In the genomic region with DNA sequence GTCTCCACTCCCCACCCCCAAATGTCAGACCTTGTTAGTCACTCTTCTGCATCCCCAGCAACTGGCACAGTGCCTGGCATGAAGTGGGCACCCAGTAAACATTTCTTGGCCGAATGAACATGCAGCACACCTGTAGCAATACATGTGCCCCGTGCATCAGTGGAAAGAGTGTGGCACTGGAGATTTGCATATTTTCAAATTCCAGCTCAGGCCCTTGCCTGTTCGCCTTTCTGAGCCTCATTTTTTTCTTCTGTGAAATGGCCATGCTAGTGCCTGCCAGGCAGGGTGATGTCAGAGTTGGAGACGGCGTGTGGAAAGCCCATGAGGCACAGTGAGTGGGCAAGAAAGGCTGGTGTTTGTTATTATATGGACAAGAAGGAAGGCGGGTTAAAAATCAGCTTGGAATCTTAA, we compare ENCODE assay signal across 14 cellular contexts. TPM values are rescaled to one million over a fixed set of nuclear protein-coding genes. Genes with fewer than 3 reads are reported as not detected.
DNase-seq lines count a peak whose midpoint lies in the region; ATAC-seq and TF ChIP-seq lines count a peak whose summit lies in the region.
"Had no signal": no experiment of that assay in that cellular context is flagged by ENCODE, and none has a peak within 500 bp of the region (broad histone marks: within the 10 kb centered on the region; RNA-seq: fewer than 3 reads in every experiment).

No MANE protein-coding gene starts in this region.

- POLR2A ChIA-PET in IMR-90 (lab: Charles Lee; ENCODE audit: unreplicated experiment) = no interaction called here
- POLR2A ChIA-PET in RWPE1 (lab: Yijun Ruan, JAX; ENCODE audit: low non-redundant PET) = no interaction called here

- TF ChIP-seq POLR2A in IMR-90 (IDR thresholded peaks at IDR 0.05; ENCODE audit: low read depth, low read length) = no peak

- CTCF ChIA-PET in IMR-90 (lab: Yijun Ruan, JAX) (interaction anchor here (1.2 kb wide), 1 partner anchor 13 kb away, joined by 3 read pairs; no protein-coding TSS in a partner anchor), RWPE1 (lab: Yijun Ruan, JAX) (interaction anchor here (0.7 kb wide), 1 partner anchor 219 kb away, joined by 3 read pairs; no protein-coding TSS in a partner anchor)

- no peak overlapping the region for H2BK5ac ChIP-seq in IMR-90 (ENCODE audit: low read depth, low read length, poor library complexity, severe bottlenecking)

- peaks cover 0 to 7% of the 10 kb centered on the region in 2 experiments; a peak in 1 of 4 replicates for H3K79me1 ChIP-seq in IMR-90 (ENCODE audit: low read depth in 1 of 2, low read length in 2 of 2)

- no peak overlapping the region for H3K23ac ChIP-seq in IMR-90 (ENCODE audit: low read depth, low read length)

- H3K9me3 Mint-ChIP-seq in CD4-positive, CD25-positive, alpha-beta regulatory T cell = no peaks in the 10 kb centered on the region

- H4K91ac ChIP-seq in IMR-90 (ENCODE audit: insufficient read depth, low read depth, low read length) = no peak overlapping the region

- peaks cover 20% of the 10 kb centered on the region; the same call in 1 of the 2 replicates for H3K9me1 ChIP-seq in IMR-90 (ENCODE audit: insufficient read depth, low read length)

- TF ChIP-seq CTCF in IMR-90 (conservative IDR thresholded peaks at IDR 0.05; ENCODE audit: low read depth, low read length) (no peak), RWPE1 (conservative IDR thresholded peaks at IDR 0.05; ENCODE audit: low read depth) (no peak), lower lobe of right lung (IDR thresholded peaks at IDR 0.05) (no peak)

- no peak overlapping the region for H3K14ac ChIP-seq in IMR-90 (replicated peaks; ENCODE audit: low read depth, low read length)

- no peak overlapping the region for H3K18ac ChIP-seq in IMR-90 (ENCODE audit: low read depth, low read length)

- H3K4me1 Mint-ChIP-seq in CD4-positive, CD25-positive, alpha-beta regulatory T cell = peaks cover 0 to 41% (median 22%) of the 10 kb centered on the region in 4 donors

- H2BK120ac ChIP-seq in IMR-90 (ENCODE audit: low read depth, low read length) = no peak overlapping the region; the same call in 1 of the 2 replicates

- TF ChIP-seq RAD21 in IMR-90 (IDR thresholded peaks at IDR 0.05; ENCODE audit: low read length) = no peak

- H3K9me3 ChIP-seq in CD4-positive, CD25-positive, alpha-beta regulatory T cell (ENCODE audit: control insufficient read depth in 2 of 2, low read length in 2 of 2) = no peaks in the 10 kb centered on the region
- H3K9me3 ChIP-seq in IMR-90 (ENCODE audit: control insufficient read depth, insufficient read depth, low read length) (no peaks in the 10 kb centered on the region), lower lobe of right lung (no peaks in the 10 kb centered on the region)
- H3K9me3 ChIP-seq: neutrophil had no signal

- peak overlapping the region in 2 of 3 donors; percentile 51 to 93 for H3K27ac Mint-ChIP-seq in CD4-positive, CD25-positive, alpha-beta regulatory T cell

- no peak for DNase-seq in CD4-positive, CD25-positive, alpha-beta regulatory T cell
- peak; percentile 53 for DNase-seq in IMR-90
- no peak for DNase-seq in RWPE1 (ENCODE audit: low spot score)
- DNase-seq in lower lobe of right lung = no peak
- DNase-seq in NOMO-1 (lab: John Stamatoyannopoulos, UW; ENCODE audit: unreplicated experiment in 2 of 2) = no peak
- DNase-seq in iPS-NIHi7 (ENCODE audit: extremely low spot score) = no peak
- no peak for DNase-seq in dedifferentiated amniotic fluid mesenchymal stem cell (ENCODE audit: extremely low spot score)
- DNase-seq: cortex of kidney, GOT3, kidney, NCI-H1694, WERI-Rb-1 had no signal

- H3K4me2 ChIP-seq in IMR-90 (ENCODE audit: low read depth, low read length) = no peak overlapping the region

- no peak overlapping the region for H2AFZ ChIP-seq in IMR-90 (replicated peaks; ENCODE audit: low read length, poor library complexity)

- in situ Hi-C loops in IMR-90 (cut with MboI; ENCODE audit: low sequenced_read_pairs) = no loop called here

- BruUV-seq in IMR-90 (replicated peaks; lab: Mats Ljungman, UMichigan) = no TSS peak

- intact Hi-C loops in IMR-90 (cut with micrococcal nuclease) (no loop called here), lower lobe of right lung (cut with DNase I) (no loop called here)

- H2AK5ac ChIP-seq in IMR-90 (ENCODE audit: low read depth, low read length) = no peak overlapping the region

- no peak overlapping the region for H4K5ac ChIP-seq in IMR-90 (ENCODE audit: low read depth, low read length)

- no peak overlapping the region for H3K56ac ChIP-seq in IMR-90 (ENCODE audit: extremely low read depth, insufficient read depth, low read length)

- H3K36me3 Mint-ChIP-seq in CD4-positive, CD25-positive, alpha-beta regulatory T cell = peaks cover 29% of the 10 kb centered on the region

- H2BK15ac ChIP-seq in IMR-90 (ENCODE audit: low read depth, low read length) = no peak overlapping the region

- no peak overlapping the region for H3K4me3 ChIP-seq in CD4-positive, CD25-positive, alpha-beta regulatory T cell (ENCODE audit: low read depth, low read length)
- H3K4me3 ChIP-seq in IMR-90 (ENCODE audit: insufficient read depth, low read depth, low read length) = no peak overlapping the region
- no peak overlapping the region for H3K4me3 ChIP-seq in lower lobe of right lung

- no peak overlapping the region for H3K27ac ChIP-seq in CD4-positive, CD25-positive, alpha-beta regulatory T cell (ENCODE audit: insufficient read depth, low read length, poor library complexity, severe bottlenecking)
- H3K27ac ChIP-seq in IMR-90 (ENCODE audit: insufficient read depth, low read length) (no peak overlapping the region), RWPE1 (peak overlapping the region; percentile 18; the same call in 1 of the 2 replicates), lower lobe of right lung (no peak overlapping the region)
- H3K27ac ChIP-seq: neutrophil, WERI-Rb-1 had no signal

- dilution Hi-C loops in IMR-90 (cut with HindIII; ENCODE audit: low sequenced_read_pairs, unreplicated experiment) = no loop called here

- H2AK9ac ChIP-seq in IMR-90 (replicated peaks; ENCODE audit: low read depth, low read length, poor library complexity) = no peak overlapping the region

- H3K36me3 ChIP-seq in CD4-positive, CD25-positive, alpha-beta regulatory T cell (ENCODE audit: control insufficient read depth, insufficient read depth, low read length) = peaks cover 42% of the 10 kb centered on the region
- H3K36me3 ChIP-seq in IMR-90 (ENCODE audit: control insufficient read depth, insufficient read depth, low read length) (peaks cover 15% of the 10 kb centered on the region), lower lobe of right lung (peaks cover 45% of the 10 kb centered on the region)
- H3K36me3 ChIP-seq: WERI-Rb-1 had no signal

- H3K27me3 ChIP-seq in CD4-positive, CD25-positive, alpha-beta regulatory T cell (ENCODE audit: control insufficient read depth, insufficient read depth, low read length) = no peaks in the 10 kb centered on the region
- H3K27me3 ChIP-seq in IMR-90 (ENCODE audit: control insufficient read depth, insufficient read depth, low read length) = no peaks in the 10 kb centered on the region
- no peaks in the 10 kb centered on the region for H3K27me3 ChIP-seq in lower lobe of right lung (ENCODE audit: low read depth)
- H3K27me3 ChIP-seq: neutrophil had no signal

- no peaks in the 10 kb centered on the region for H3K27me3 Mint-ChIP-seq in CD4-positive, CD25-positive, alpha-beta regulatory T cell

- no peak overlapping the region for H2BK20ac ChIP-seq in IMR-90 (ENCODE audit: low read depth, low read length)

- no peak overlapping the region for H3K9ac ChIP-seq in IMR-90 (ENCODE audit: low read depth, low read length)

- peaks cover 22% of the 10 kb centered on the region for H3K4me1 ChIP-seq in CD4-positive, CD25-positive, alpha-beta regulatory T cell (ENCODE audit: control insufficient read depth, insufficient read depth, low read length, poor library complexity, severe bottlenecking)
- H3K4me1 ChIP-seq in IMR-90 (ENCODE audit: control insufficient read depth, insufficient read depth, low read length) (peaks cover 32% of the 10 kb centered on the region), lower lobe of right lung (peaks cover 63% of the 10 kb centered on the region)

- H3K4me3 Mint-ChIP-seq in CD4-positive, CD25-positive, alpha-beta regulatory T cell = no peak overlapping the region

- H4K8ac ChIP-seq in IMR-90 (ENCODE audit: low read depth in 2 of 2, low read length in 2 of 2) = no peak overlapping the region

- peaks cover 6% of the 10 kb centered on the region; the same call in 1 of the 2 replicates for H4K20me1 ChIP-seq in IMR-90 (ENCODE audit: insufficient read depth, low read length)

- WGBS in IMR-90 (ENCODE audit: extremely low coverage in 2 of 2, insufficient read length in 1 of 2), 2 experiments = 59% methylated on average over 3 of the region's 6 CpGs; no CpG with 5 or more reads in 1 of the 2 experiments

- no peak overlapping the region for H3K4ac ChIP-seq in IMR-90 (ENCODE audit: low read depth, low read length)

- no peak for ATAC-seq in CD4-positive, CD25-positive, alpha-beta regulatory T cell (ENCODE audit: low read depth in 2 of 2)
- no peak for ATAC-seq in IMR-90 (ENCODE audit: low read depth)
- ATAC-seq in lower lobe of right lung = peak; percentile 8 to 16
- no peak for ATAC-seq in HG03432 (IDR thresholded peaks at IDR 0.05; ENCODE audit: unreplicated experiment)

TF ChIP-seq in IMR-90, 13 proteins besides CTCF, POLR2A, EP300 and RAD21 (continues in another document):
- TF ChIP-seq SMC3 (IDR thresholded peaks at IDR 0.05; ENCODE audit: low read depth, low read length) (no peak), NFE2L2 (IDR thresholded peaks at IDR 0.05; ENCODE audit: low read depth, low read length) (peak; percentile 35; the same call in 1 of the 2 replicates), CHD1 (IDR thresholded peaks at IDR 0.05; ENCODE audit: low read depth, low read length) (no peak), BHLHE40 (IDR thresholded peaks at IDR 0.05; ENCODE audit: low read depth, low read length) (no peak), MXI1 (IDR thresholded peaks at IDR 0.05; ENCODE audit: borderline replicate concordance, low read depth, low read length) (0 out of 2 replicates have a peak, but pooled peaks have one; percentile 19), MAZ (IDR thresholded peaks at IDR 0.05; ENCODE audit: borderline replicate concordance, low read depth, low read length) (no peak), CEBPB (IDR thresholded peaks at IDR 0.05; ENCODE audit: low read depth, low read length) (no peak), RCOR1 (IDR thresholded peaks at IDR 0.05; ENCODE audit: insufficient replicate concordance, low read length) (peak; percentile 48)

RNA-seq across cellular contexts. Expression of a gene that starts 38.7 kb away (rescaled TPM):
- total RNA-seq in CD4-positive, CD25-positive, alpha-beta regulatory T cell = 132 TPM
- polyA plus RNA-seq in CD4-positive, CD25-positive, alpha-beta regulatory T cell = 100 to 1,000 TPM in 3 of 4 donors, 10 to 100 TPM in 1; 81.0 to 167 (median 118) TPM
- total RNA-seq in IMR-90 (2012; rRNA removed) (18.9 and 32.8 TPM in 2 replicates), lower lobe of right lung (129 TPM)
- 46.1 and 49.4 TPM in 2 replicates for polyA plus RNA-seq in IMR-90 (2012; rRNA removed)
- 45.9 and 112 TPM in 2 replicates for polyA plus RNA-seq in IMR-90 (2012; cell fraction: cytosol; rRNA removed)
- 14.7 and 27.3 TPM in 2 replicates for polyA plus RNA-seq in IMR-90 (2012; cell fraction: nucleus; rRNA removed; ENCODE audit: low replicate concordance)

Comparison
In these comparisons a context has a peak if more than half of its experiments do, and no peak if none do; other contexts are left out.
1. ATAC-seq: peak in lower lobe of right lung (2 of 2); none in CD4-positive, CD25-positive, alpha-beta regulatory T cell (0 of 2), IMR-90 (single experiment) and HG03432 (single experiment).